19 cellular contexts compared by ENCODE assay signal in genomic region chr2:53268086-53268485, GRCh38.
DNase-seq lines count a peak whose midpoint lies in the region; ATAC-seq and TF ChIP-seq lines count a peak whose summit lies in the region.
"Had no signal": no experiment of that assay in that cellular context is flagged by ENCODE, and none has a peak within 500 bp of the region (broad histone marks: within the 10 kb centered on the region; RNA-seq: fewer than 3 reads in every experiment).

No MANE protein-coding gene starts in this region.

- no peaks in the 10 kb centered on the region for H4K20me1 ChIP-seq in PC-3 (ENCODE audit: low read length)

- no peaks in the 10 kb centered on the region for H3K27me3 ChIP-seq in left ventricle myocardium inferior (ENCODE audit: low read depth)
- H3K27me3 ChIP-seq in heart left ventricle, result no peaks in the 10 kb centered on the region
- no peaks in the 10 kb centered on the region for H3K27me3 ChIP-seq in PC-3 (ENCODE audit: low read length)
- no peaks in the 10 kb centered on the region for H3K27me3 ChIP-seq in thyroid gland
- H3K27me3 ChIP-seq: heart right ventricle had no signal

- H2AFZ ChIP-seq in PC-3 (ENCODE audit: low read length), result no peak overlapping the region

- no peaks in the 10 kb centered on the region for H3F3A ChIP-seq in PC-3 (ENCODE audit: low read length, unreplicated experiment)

- no peaks in the 10 kb centered on the region for H3K4me1 ChIP-seq in left ventricle myocardium inferior
- H3K4me1 ChIP-seq in heart left ventricle, result no peaks in the 10 kb centered on the region
- H3K4me1 ChIP-seq in PC-3 (ENCODE audit: insufficient read depth, low read length), result 0 out of 2 replicates have a peak, but pooled peaks cover 6% of the 10 kb centered on the region
- H3K4me1 ChIP-seq in thyroid gland, result no peaks in the 10 kb centered on the region
- H3K4me1 ChIP-seq: heart right ventricle had no signal

- no peak overlapping the region for H3K9ac ChIP-seq in PC-3 (ENCODE audit: low read length)

- H3K36me3 ChIP-seq in left ventricle myocardium inferior (no peaks in the 10 kb centered on the region), heart left ventricle (no peaks in the 10 kb centered on the region), PC-3 (ENCODE audit: low read depth, low read length) (no peaks in the 10 kb centered on the region), thyroid gland (no peaks in the 10 kb centered on the region)
- H3K36me3 ChIP-seq: heart right ventricle had no signal

- TF ChIP-seq CTCF in left ventricle myocardium inferior (IDR thresholded peaks at IDR 0.05; ENCODE audit: borderline replicate concordance) (peak; percentile 25), heart left ventricle (IDR thresholded peaks at IDR 0.05) (peak in 3 of 12 donors; percentile 6 to 36 (median 20)), PC-3 (conservative IDR thresholded peaks at IDR 0.05; ENCODE audit: low read depth, low read length) (0 out of 2 replicates have a peak, but pooled peaks have one; percentile 31), epithelial cell of proximal tubule (conservative IDR thresholded peaks at IDR 0.05; ENCODE audit: low read depth, low read length) (peak; percentile 17), thyroid gland (IDR thresholded peaks at IDR 0.05) (no peak)

- ATAC-seq in heart left ventricle (no peak), PC-3 (no peak)
- ATAC-seq: heart right ventricle, Right ventricle myocardium inferior had no signal

- POLR2A ChIA-PET in PC-3 (lab: Charles Lee; ENCODE audit: unreplicated experiment), result no interaction called here

- TF ChIP-seq POLR2A in heart left ventricle (IDR thresholded peaks at IDR 0.05) (no peak), erythroblast (IDR thresholded peaks at IDR 0.05; ENCODE audit: low read length) (no peak), thyroid gland (IDR thresholded peaks at IDR 0.05) (no peak)

- CTCF ChIA-PET in PC-3 (lab: Charles Lee), result no interaction called here

- no peaks in the 10 kb centered on the region for H3K79me2 ChIP-seq in PC-3 (ENCODE audit: low read length)

- H3K27ac ChIP-seq in left ventricle myocardium inferior (replicated peaks), result no peak overlapping the region
- no peak overlapping the region for H3K27ac ChIP-seq in heart left ventricle
- H3K27ac ChIP-seq in PC-3 (ENCODE audit: low read length), result no peak overlapping the region
- H3K27ac ChIP-seq in thyroid gland, result no peak overlapping the region
- H3K27ac ChIP-seq: heart right ventricle had no signal

- H3K4me3 ChIP-seq in left ventricle myocardium inferior (no peak overlapping the region), heart left ventricle (no peak overlapping the region), PC-3 (ENCODE audit: low read length) (no peak overlapping the region), epithelial cell of proximal tubule (ENCODE audit: low read depth, low read length) (no peak overlapping the region), thyroid gland (replicated peaks in 1 of 3) (no peak overlapping the region)
- H3K4me3 ChIP-seq: heart right ventricle had no signal

- DNase-seq in left ventricle myocardium inferior (no peak), heart left ventricle (no peak), PC-3 (peak; percentile 19), epithelial cell of proximal tubule (ENCODE audit: low read depth) (no peak), AG08395 (ENCODE audit: low spot score) (no peak), erythroblast (lab: John Stamatoyannopoulos, UW) (no peak), thyroid gland (no peak), activated gamma-delta T cell (lab: John Stamatoyannopoulos, UW) (no peak)
- DNase-seq: activated CD4-positive, alpha-beta T cell treated with anti-CD3 and anti-CD28 coated beads for 48 hours; activated naive CD8-positive, alpha-beta T cell treated with anti-CD3 and anti-CD28 coated beads for 36 hours; Calu3; effector CD8-positive, alpha-beta T cell; heart right ventricle; NCI-H1417 treated with DMSO at 0.1 percent for 48 hours; NCI-H524; nucleus accumbens; retina; stimulated activated CD4-positive, alpha-beta T cell treated with anti-CD3 and anti-CD28 coated beads, Interleukin-12 subunit alpha, Interleukin-12 subunit beta, amount 100 ng/mL, for 4 hours had no signal

- intact Hi-C loops in left ventricle myocardium inferior (cut with micrococcal nuclease) (no loop called here), heart left ventricle (cut with DNase I) (no loop called here), PC-3 (cut with micrococcal nuclease) (no loop called here), thyroid gland (cut with DNase I) (no loop called here)

- no peak overlapping the region for H3K4me2 ChIP-seq in PC-3 (ENCODE audit: low read length)

- no peaks in the 10 kb centered on the region for H3K9me2 ChIP-seq in PC-3 (replicated peaks; ENCODE audit: low read length)

- WGBS in heart left ventricle, 4 donors, result 72 to 84% (median 78%) methylated on average over 2 of the region's 2 CpGs
- WGBS in thyroid gland, 2 donors, result 65 to 67% methylated on average over 2 of the region's 2 CpGs

- H3K9me3 ChIP-seq in left ventricle myocardium inferior (replicated peaks) (peaks cover 5% of the 10 kb centered on the region), heart left ventricle (peaks cover 0 to 3% (median 0%) of the 10 kb centered on the region in 12 donors), PC-3 (ENCODE audit: low read length) (no peaks in the 10 kb centered on the region), thyroid gland (no peaks in the 10 kb centered on the region)

- BruUV-seq in PC-3 (replicated peaks; lab: Mats Ljungman, UMichigan), result no TSS peak

Comparison
In these comparisons a context has a peak if more than half of its experiments do, and no peak if none do; other contexts are left out.
1. CTCF ChIP-seq: peak in left ventricle myocardium inferior (single experiment), PC-3 (single experiment) and epithelial cell of proximal tubule (single experiment); none in thyroid gland (0 of 6).